Comparison of ENCODE assay signal across 12 cellular contexts in the genomic region with DNA sequence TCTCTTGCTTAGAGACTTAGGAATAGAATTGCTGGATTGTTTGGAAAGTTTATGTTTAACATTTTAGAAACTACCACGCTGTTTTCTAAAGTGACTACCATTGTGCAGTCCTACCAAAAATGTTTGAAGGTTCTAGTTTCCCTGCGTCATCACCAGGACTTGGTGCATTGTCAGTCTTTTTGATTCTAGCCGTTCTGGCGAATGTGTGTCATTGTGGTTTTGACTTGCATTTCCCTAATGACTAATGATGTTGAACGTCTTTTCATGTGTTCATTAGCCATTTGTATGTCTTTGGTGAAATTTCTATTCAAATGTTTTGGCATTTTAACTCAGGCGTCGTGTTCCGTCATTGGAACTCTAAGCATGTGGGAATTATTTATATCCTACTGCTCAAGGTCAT. TPM values are rescaled to one million over a fixed set of nuclear protein-coding genes. Genes with fewer than 3 reads are reported as not detected.
A peak's percentile ranks its signal among the peaks of the same experiment; 100 is the strongest.
DNase-seq lines count a peak whose midpoint lies in the region; ATAC-seq, FAIRE-seq and TF ChIP-seq lines count a peak whose summit lies in the region.
"Had no signal": no experiment of that assay in that cellular context is flagged by ENCODE, and none has a peak within 500 bp of the region (broad histone marks: within the 10 kb centered on the region; RNA-seq: fewer than 3 reads in every experiment).

No MANE protein-coding gene starts in this region.

- H4K20me1 ChIP-seq in GM12878 (ENCODE audit: control insufficient read depth, insufficient read depth) (no peaks in the 10 kb centered on the region), osteoblast (ENCODE audit: insufficient read depth, low read length) (peaks cover 19% of the 10 kb centered on the region)

- POLR2A ChIA-PET in CD8-positive, alpha-beta T cell (lab: Charles Lee) = no interaction called here
- POLR2A ChIA-PET in GM12878 (lab: Charles Lee) = no interaction called here

- H3K9ac ChIP-seq in GM12878 (ENCODE audit: control insufficient read depth, insufficient read depth, low read length) = no peak overlapping the region

- no peaks in the 10 kb centered on the region for H3K9me3 Mint-ChIP-seq in CD8-positive, alpha-beta T cell

- TF ChIP-seq POLR2A in GM12878 (IDR thresholded peaks at IDR 0.05; ENCODE audit: low read depth, low read length) = no peak

- peaks cover 87% of the 10 kb centered on the region for H3K36me3 Mint-ChIP-seq in CD8-positive, alpha-beta T cell

- CTCF ChIA-PET in CD8-positive, alpha-beta T cell (lab: Charles Lee) = no interaction called here
- CTCF ChIA-PET in GM12878 (lab: Yijun Ruan, JAX) = interaction anchor here (1.8 kb wide), 1 partner anchor 15 kb away, joined by 4 read pairs; no protein-coding TSS in a partner anchor

- no peak for FAIRE-seq in GM12878 (lab: Jason Lieb, UNC)
- FAIRE-seq: islet of Langerhans had no signal

- TF ChIP-seq CTCF in CD8-positive, alpha-beta T cell (IDR thresholded peaks at IDR 0.05) = no peak
- TF ChIP-seq CTCF in GM12878 (IDR thresholded peaks at IDR 0.05 in 2 of 3, conservative IDR thresholded peaks at IDR 0.05 in 1 of 3; ENCODE audit: control insufficient read depth in 2 of 3, extremely low read depth in 1 of 3, insufficient read depth in 1 of 3, low read depth in 3 of 3, low read length in 3 of 3) (no peak), osteoblast (IDR thresholded peaks at IDR 0.05; ENCODE audit: extremely low read depth, low read depth, low read length) (no peak)

- TF ChIP-seq EP300 in GM12878 (IDR thresholded peaks at IDR 0.05; ENCODE audit: borderline replicate concordance in 1 of 2, control insufficient read depth in 1 of 2, low read depth in 2 of 2, low read length in 2 of 2) = no peak

- H3K4me3 Mint-ChIP-seq in CD8-positive, alpha-beta T cell = peak overlapping the region; percentile 4

- peaks cover 50% of the 10 kb centered on the region for H3K4me1 Mint-ChIP-seq in CD8-positive, alpha-beta T cell (ENCODE audit: low read depth)

- intact Hi-C loops in CD8-positive, alpha-beta T cell (cut with DNase I, micrococcal nuclease) = loop anchor here in 1 of 2 experiments (2.0 to 5.0 kb wide), 2 partner anchors 13 to 36 kb away; no protein-coding TSS in a partner anchor
- intact Hi-C loops in GM12878 (cut with micrococcal nuclease; ENCODE audit: unreplicated experiment) = no loop called here

- H3K4me3 ChIP-seq in CD8-positive, alpha-beta T cell (ENCODE audit: low read depth, low read length) = no peak overlapping the region
- H3K4me3 ChIP-seq in GM12878 = no peak overlapping the region
- H3K4me3 ChIP-seq in osteoblast (ENCODE audit: insufficient read depth, low read length) = no peak overlapping the region

- RAD21 ChIA-PET in GM12878 (lab: Charles Lee; ENCODE audit: unreplicated experiment) = no interaction called here

- peaks cover 5% of the 10 kb centered on the region for H3K4me1 ChIP-seq in CD8-positive, alpha-beta T cell (ENCODE audit: insufficient read depth, low read length)
- H3K4me1 ChIP-seq in GM12878 (ENCODE audit: control insufficient read depth, insufficient read depth, low read length) (no peaks in the 10 kb centered on the region), osteoblast (ENCODE audit: insufficient read depth, low read length) (no peaks in the 10 kb centered on the region)

- H3K79me2 ChIP-seq in GM12878 (ENCODE audit: control insufficient read depth, insufficient read depth, low read length) = peaks cover 7% of the 10 kb centered on the region
- peaks cover 95% of the 10 kb centered on the region for H3K79me2 ChIP-seq in osteoblast (ENCODE audit: insufficient read depth, low read length)

- no peak overlapping the region for H2AFZ ChIP-seq in GM12878 (ENCODE audit: control insufficient read depth, low read depth, low read length)
- no peak overlapping the region for H2AFZ ChIP-seq in osteoblast (ENCODE audit: low read length)

- peak in 4 of 7 experiments; percentile 25 to 62 (median 38) for DNase-seq in CD8-positive, alpha-beta T cell
- peak; percentile 37 for DNase-seq in activated CD4-positive, alpha-beta T cell treated with anti-CD3 and anti-CD28 coated beads for 1 hour
- DNase-seq in GM12878 (ENCODE audit: low read depth, low spot score) (no peak), osteoblast (ENCODE audit: insufficient read length, low spot score, missing footprints) (no peak), HT-29 (ENCODE audit: low spot score) (no peak)
- DNase-seq in stimulated activated CD4-positive, alpha-beta T cell treated with anti-CD3 and anti-CD28 coated beads, Interleukin-15, amount 100 ng/mL, for 48 hours (ENCODE audit: low read depth in 2 of 2) = peak; percentile 25 to 58
- DNase-seq: anterior cingulate cortex, DMS153, NCI-H526 had no signal

- 33% methylated on average over 8 of the region's 8 CpGs for WGBS in GM12878 (ENCODE audit: insufficient coverage, insufficient replicate concordance, low lambda C conversion rate, missing lambda C conversion rate)

- SMC1A ChIA-PET in GM12878 (lab: Charles Lee; ENCODE audit: uncharacterized antibody, unreplicated experiment) = no interaction called here

- in situ Hi-C loops in GM12878 (cut with MboI) = no loop called here

- ATAC-seq in CD8-positive, alpha-beta T cell = peak; percentile 90
- ATAC-seq in GM12878 (no peak), HG02571 (IDR thresholded peaks at IDR 0.05; ENCODE audit: unreplicated experiment) (no peak), GM18873 (IDR thresholded peaks at IDR 0.05; ENCODE audit: low FRiP score, unreplicated experiment) (no peak)

- H3K36me3 ChIP-seq in CD8-positive, alpha-beta T cell (ENCODE audit: insufficient read depth, low read length) = peaks cover 72% of the 10 kb centered on the region
- H3K36me3 ChIP-seq in GM12878 (ENCODE audit: control insufficient read depth in 2 of 2, insufficient read depth in 2 of 2, low read length in 1 of 2) = peaks cover 9 to 60% of the 10 kb centered on the region in 2 experiments
- H3K36me3 ChIP-seq in osteoblast (ENCODE audit: insufficient read depth, low read length) = peaks cover 95% of the 10 kb centered on the region

- no peaks in the 10 kb centered on the region for H3K9me3 ChIP-seq in CD8-positive, alpha-beta T cell (ENCODE audit: low read length)
- H3K9me3 ChIP-seq in GM12878 (replicated peaks; ENCODE audit: control insufficient read depth, insufficient read depth, low read length) = no peaks in the 10 kb centered on the region; the same call in 2 of the 3 replicates
- no peaks in the 10 kb centered on the region for H3K9me3 ChIP-seq in osteoblast (ENCODE audit: low read depth, low read length)

- H3K27me3 Mint-ChIP-seq in CD8-positive, alpha-beta T cell (ENCODE audit: low read depth) = no peaks in the 10 kb centered on the region

- H3K27me3 ChIP-seq in CD8-positive, alpha-beta T cell (ENCODE audit: insufficient read depth, low read length) = no peaks in the 10 kb centered on the region
- H3K27me3 ChIP-seq in GM12878 (replicated peaks in 1 of 2; ENCODE audit: control insufficient read depth in 2 of 2, insufficient read depth in 2 of 2, low read length in 1 of 2) = no peaks in the 10 kb centered on the region
- H3K27me3 ChIP-seq in osteoblast (ENCODE audit: insufficient read depth, low read length) = no peaks in the 10 kb centered on the region

- H3K27ac ChIP-seq in CD8-positive, alpha-beta T cell (ENCODE audit: low read depth, low read length) = no peak overlapping the region
- H3K27ac ChIP-seq in GM12878 (ENCODE audit: control insufficient read depth, insufficient read depth) = no peak overlapping the region
- H3K27ac ChIP-seq in osteoblast (ENCODE audit: low read depth, low read length) = no peak overlapping the region

- H3K4me2 ChIP-seq in GM12878 (ENCODE audit: control insufficient read depth, insufficient read depth) = no peak overlapping the region
- no peak overlapping the region for H3K4me2 ChIP-seq in osteoblast (ENCODE audit: insufficient read depth, low read length)

- BruUV-seq in GM12878 (replicated peaks; lab: Mats Ljungman, UMichigan) = no TSS peak

- peak overlapping the region; percentile 89 for H3K27ac Mint-ChIP-seq in CD8-positive, alpha-beta T cell

- no peak for TF ChIP-seq RAD21 in GM12878 (IDR thresholded peaks at IDR 0.05; ENCODE audit: insufficient read depth, low read depth, low read length)

TF ChIP-seq in GM12878, 131 proteins besides CTCF, POLR2A, EP300 and RAD21 (continues in another document):
- TF ChIP-seq TBL1XR1 (IDR thresholded peaks at IDR 0.05; ENCODE audit: low read depth, low read length) (no peak), RUNX3 (IDR thresholded peaks at IDR 0.05; ENCODE audit: low read length) (peak; percentile 16; the same call in 1 of the 2 replicates), PAX5 (IDR thresholded peaks at IDR 0.05; ENCODE audit: borderline replicate concordance, low read depth, low read length) (no peak), BHLHE40 (IDR thresholded peaks at IDR 0.05; ENCODE audit: borderline replicate concordance in 1 of 2, low read depth in 2 of 2, low read length in 1 of 2) (no peak), CBFB (IDR thresholded peaks at IDR 0.05; ENCODE audit: low read depth) (no peak)
- TF ChIP-seq, protein P1, sequence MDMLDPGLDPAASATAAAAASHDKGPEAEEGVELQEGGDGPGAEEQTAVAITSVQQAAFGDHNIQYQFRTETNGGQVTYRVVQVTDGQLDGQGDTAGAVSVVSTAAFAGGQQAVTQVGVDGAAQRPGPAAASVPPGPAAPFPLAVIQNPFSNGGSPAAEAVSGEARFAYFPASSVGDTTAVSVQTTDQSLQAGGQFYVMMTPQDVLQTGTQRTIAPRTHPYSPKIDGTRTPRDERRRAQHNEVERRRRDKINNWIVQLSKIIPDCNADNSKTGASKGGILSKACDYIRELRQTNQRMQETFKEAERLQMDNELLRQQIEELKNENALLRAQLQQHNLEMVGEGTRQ (IDR thresholded peaks at IDR 0.05; ENCODE audit: borderline replicate concordance, low read depth, low read length) = no peak

RNA-seq across cellular contexts. Expression of gene CHD2, which starts 58.0 kb away (rescaled TPM):
- total RNA-seq in CD8-positive, alpha-beta T cell = 100 to 1,000 TPM; 615 to 669 TPM
- 881 and 884 TPM in 2 replicates for total RNA-seq in GM12878 (2013; cell fraction: nucleolus; rRNA removed)
- 57.4 and 74.4 TPM in 2 replicates for total RNA-seq in GM12878 (2014; rRNA removed)
- 64.6 and 74.9 TPM in 2 replicates for total RNA-seq in GM12878 (2014; rRNA removed; fragmentation: Illumina TruSeq; extraction: Trizol)
- 77.0 and 87.4 TPM in 2 replicates for total RNA-seq in GM12878 (2021)
- 50.2 TPM for polyA plus RNA-seq in GM12878 (2011; ENCODE audit: low read depth)
- 94.7 and 100 TPM in 2 replicates for polyA plus RNA-seq in GM12878 (2011; rRNA removed)
- polyA plus RNA-seq in GM12878 (2011; cell fraction: cytosol; rRNA removed) = 65.9 and 93.5 TPM in 2 replicates
- 175 and 192 TPM in 2 replicates for polyA plus RNA-seq in GM12878 (2011; cell fraction: nucleus; rRNA removed)
- polyA plus RNA-seq in GM12878 (2012) = 64.4 and 66.3 TPM in 2 replicates
- 88.0 and 102 TPM in 2 replicates for polyA plus RNA-seq in GM12878 (2014; fragmentation: Illumina TruSeq; extraction: Trizol)
- polyA plus RNA-seq in GM12878 (2014; fragmentation: Nextera tagmentation; extraction: Ambion mirVana) = 10 to 100 TPM; 38.1 to 42.8 TPM
- 59.8 and 69.9 TPM in 2 replicates for polyA plus RNA-seq in GM12878 (2014; rRNA removed)
- 10 to 100 TPM; 53.6 to 62.0 TPM for polyA plus RNA-seq in GM12878 (2016; fragmentation: Nextera tagmentation; extraction: Ambion mirVana)
- 113 and 149 TPM in 2 replicates for polyA minus RNA-seq in GM12878 (2011; rRNA and poly(A)+ RNA removed)
- polyA minus RNA-seq in GM12878 (2011; cell fraction: cytosol; rRNA and poly(A)+ RNA removed) = 40.9 and 46.5 TPM in 2 replicates
- polyA minus RNA-seq in GM12878 (2011; cell fraction: nucleus; rRNA and poly(A)+ RNA removed) = 297 and 397 TPM in 2 replicates
- total RNA-seq in osteoblast = 94.0 and 98.8 TPM in 2 replicates
- 55.1 and 74.0 TPM in 2 replicates for total RNA-seq in HT-29 (2014; rRNA removed; shearing (Covaris generic))

Comparison
In these comparisons a context has a peak if more than half of its experiments do, and no peak if none do; other contexts are left out.
1. DNase-seq: peak in CD8-positive, alpha-beta T cell (4 of 7), activated CD4-positive, alpha-beta T cell treated with anti-CD3 and anti-CD28 coated beads for 1 hour (single experiment) and stimulated activated CD4-positive, alpha-beta T cell treated with anti-CD3 and anti-CD28 coated beads, Interleukin-15, amount 100 ng/mL, for 48 hours (2 of 2); none in GM12878 (single experiment), osteoblast (single experiment) and HT-29 (single experiment).